8 cellular contexts compared by ENCODE assay signal in genomic region chr1:70205076-70205436, GRCh38. TPM values are rescaled to one million over a fixed set of nuclear protein-coding genes. Genes with fewer than 3 reads are reported as not detected.
DNase-seq lines count a peak whose midpoint lies in the region; ATAC-seq, FAIRE-seq and TF ChIP-seq lines count a peak whose summit lies in the region.

No MANE protein-coding gene starts in this region.

- H3K9me3 ChIP-seq in adrenal gland (replicated peaks in 1 of 3) (no peaks in the 10 kb centered on the region), HepG2 (ENCODE audit: low read length) (no peaks in the 10 kb centered on the region), upper lobe of left lung (no peaks in the 10 kb centered on the region)

- H4K20me1 ChIP-seq in HepG2 (ENCODE audit: insufficient read depth, low read length), result no peaks in the 10 kb centered on the region; the same call in 1 of the 2 replicates

- TF ChIP-seq RAD21 in HepG2 (CRISPR knock-in tag; IDR thresholded peaks at IDR 0.05), result no peak

- H3K36me3 ChIP-seq in adrenal gland (replicated peaks in 1 of 2), result no peaks in the 10 kb centered on the region
- peaks cover 2 to 11% of the 10 kb centered on the region in 2 experiments; a peak in 4 of 5 replicates for H3K36me3 ChIP-seq in HepG2 (replicated peaks in 1 of 2; ENCODE audit: control insufficient read depth in 1 of 2, insufficient read depth in 2 of 2, low read length in 2 of 2)
- H3K36me3 ChIP-seq in upper lobe of left lung, result peaks cover 0 to 7% (median 0%) of the 10 kb centered on the region in 4 donors

- H3K27ac ChIP-seq in adrenal gland (peak overlapping the region; percentile 85 to 93 (median 92)), HepG2 (ENCODE audit: extremely low read length, insufficient read depth, low read length) (peak overlapping the region; percentile 96), upper lobe of left lung (peak overlapping the region; percentile 90 to 97 (median 94))

- H3K4me1 Mint-ChIP-seq in activated naive CD4-positive, alpha-beta T cell treated with anti-CD3 and anti-CD28 coated beads, Interleukin-2, amount 10 ng/mL, durations not matched to agents 7 days and 5 days, result peaks cover 63% of the 10 kb centered on the region

- H3K4me3 Mint-ChIP-seq in activated naive CD4-positive, alpha-beta T cell treated with anti-CD3 and anti-CD28 coated beads, Interleukin-2, amount 10 ng/mL, durations not matched to agents 7 days and 5 days, result peak overlapping the region; percentile 99

- ATAC-seq in HG03196 (IDR thresholded peaks at IDR 0.05; ENCODE audit: unreplicated experiment), result peak; percentile 29
- no peak for ATAC-seq in HepG2
- peak in 1 of 2 donors; percentile 45 for ATAC-seq in upper lobe of left lung (ENCODE audit: low FRiP score in 2 of 2)

- H2AFZ ChIP-seq in HepG2 (ENCODE audit: low read length), result peak overlapping the region; percentile 78

- H3K79me2 ChIP-seq in HepG2 (ENCODE audit: insufficient read depth, low read length), result peaks cover 94% of the 10 kb centered on the region

- no peak for TF ChIP-seq CTCF in adrenal gland (IDR thresholded peaks at IDR 0.05)
- no peak for TF ChIP-seq CTCF in HepG2 (CRISPR knock-in tag; IDR thresholded peaks at IDR 0.05)
- no peak for TF ChIP-seq CTCF in upper lobe of left lung (IDR thresholded peaks at IDR 0.05)

- TF ChIP-seq EP300 in HepG2 (IDR thresholded peaks at IDR 0.05; ENCODE audit: low read depth in 2 of 2, low read length in 2 of 2) (no peak), HepG2 (CRISPR knock-in tag; IDR thresholded peaks at IDR 0.05; ENCODE audit: borderline replicate concordance) (no peak), upper lobe of left lung (IDR thresholded peaks at IDR 0.05) (no peak)

- H3K27me3 ChIP-seq in adrenal gland, result no peaks in the 10 kb centered on the region
- H3K27me3 ChIP-seq in HepG2 (ENCODE audit: control insufficient read depth in 1 of 2, insufficient read depth in 2 of 2, low read length in 2 of 2), result no peaks in the 10 kb centered on the region; a peak in 2 of 5 replicates
- no peaks in the 10 kb centered on the region for H3K27me3 ChIP-seq in upper lobe of left lung

- peaks cover 4% of the 10 kb centered on the region for H3K27me3 Mint-ChIP-seq in activated naive CD4-positive, alpha-beta T cell treated with anti-CD3 and anti-CD28 coated beads, Interleukin-2, amount 10 ng/mL, durations not matched to agents 7 days and 5 days

- 0 to 2% (median 1%) methylated on average over 8 to 10 of the region's 10 CpGs for WGBS in adrenal gland, 4 donors
- WGBS in HepG2 (ENCODE audit: low lambda C conversion rate), result under 1% methylated on average over 8 of the region's 10 CpGs
- 0% methylated on average over 10 of the region's 10 CpGs for whole genome bisulfite sequencing in upper lobe of left lung, 2 donors

- CTCF ChIA-PET in activated naive CD4-positive, alpha-beta T cell treated with anti-CD3 and anti-CD28 coated beads, Interleukin-2, amount 10 ng/mL, durations not matched to agents 7 days and 5 days (lab: Charles Lee), result no interaction called here
- CTCF ChIA-PET in HepG2 (lab: Yijun Ruan, JAX; ENCODE audit: low intra/inter-chr PET ratio, low total read pairs), result no interaction called here

- no peak for TF ChIP-seq POLR2A in adrenal gland (IDR thresholded peaks at IDR 0.05)
- no peak for TF ChIP-seq POLR2A in HepG2 (IDR thresholded peaks at IDR 0.05; ENCODE audit: insufficient read depth in 1 of 2, low read depth in 2 of 2, low read length in 2 of 2)
- TF ChIP-seq POLR2A in upper lobe of left lung (IDR thresholded peaks at IDR 0.05), result no peak

- no peak for DNase-seq in activated naive CD4-positive, alpha-beta T cell treated with anti-CD3 and anti-CD28 coated beads, Interleukin-2, amount 10 ng/mL, durations not matched to agents 7 days and 5 days
- no peak for DNase-seq in activated naive CD4-positive, alpha-beta T cell treated with Interleukin-2 at 50 U/mL for 16 hours
- DNase-seq in adrenal gland (no peak), HepG2 (ENCODE audit: low spot score) (no peak), upper lobe of left lung (no peak), NOMO-1 treated with DMSO at 0.1 percent for 48 hours (lab: John Stamatoyannopoulos, UW; ENCODE audit: unreplicated experiment) (no peak)
- DNase-seq in activated CD4-positive, alpha-beta T cell treated with anti-CD3 and anti-CD28 coated beads, Interleukin-2, amount 50 U/mL, for 48 hours, result no peak

- peak overlapping the region; percentile 97 for H3K9ac ChIP-seq in HepG2 (ENCODE audit: insufficient read depth, low read depth, low read length)

- H3K9me3 Mint-ChIP-seq in activated naive CD4-positive, alpha-beta T cell treated with anti-CD3 and anti-CD28 coated beads, Interleukin-2, amount 10 ng/mL, durations not matched to agents 7 days and 5 days, result no peaks in the 10 kb centered on the region

- in situ Hi-C loops in HepG2 (cut with HindIII; ENCODE audit: extremely low pct_ligation_motif_present, low pct_unique_long_range_greater_than_20kb), result loop anchor here (10.0 kb wide), 2 partner anchors 210 to 880 kb away; partner anchors contain the start of genes CTH and ZRANB2

- H3K4me1 ChIP-seq in adrenal gland (replicated peaks in 1 of 2), result peaks cover 29 to 46% of the 10 kb centered on the region in 2 donors
- peaks cover 53% of the 10 kb centered on the region for H3K4me1 ChIP-seq in HepG2 (ENCODE audit: insufficient read depth, low read length)
- H3K4me1 ChIP-seq in upper lobe of left lung, result peaks cover 38 to 48% (median 43%) of the 10 kb centered on the region in 4 donors

- BruUV-seq in HepG2 (replicated peaks; lab: Mats Ljungman, UMichigan), result TSS peak; percentile 76

- H3K4me3 ChIP-seq in adrenal gland (peak overlapping the region; percentile 63 to 82 (median 72)), HepG2 (replicated peaks in 1 of 3; ENCODE audit: insufficient read depth in 1 of 3, low read depth in 2 of 3, low read length in 3 of 3) (peak overlapping the region; percentile 81 to 98 (median 90)), upper lobe of left lung (peak overlapping the region; percentile 73 to 91 (median 81))

- H3K36me3 Mint-ChIP-seq in activated naive CD4-positive, alpha-beta T cell treated with anti-CD3 and anti-CD28 coated beads, Interleukin-2, amount 10 ng/mL, durations not matched to agents 7 days and 5 days, result peaks cover 21% of the 10 kb centered on the region

- peak overlapping the region; percentile 83 for H3K4me2 ChIP-seq in HepG2 (ENCODE audit: low read depth, low read length)

- POLR2A ChIA-PET in HepG2 (lab: Yijun Ruan, JAX), result interaction anchor here (0.9 to 3.2 kb wide), 7 partner anchors 11 to 876 kb away, joined by 3 to 41 read pairs (median 5); partner anchors contain the start of genes ANKRD13C, CTH, SRSF11 and ZRANB2

- intact Hi-C loops in adrenal gland (cut with DNase I) (no loop called here), HepG2 (cut with micrococcal nuclease; ENCODE audit: unreplicated experiment) (loop anchor here (1.0 to 5.0 kb wide), 3 partner anchors 16 to 877 kb away; partner anchors contain the start of genes SRSF11 and ZRANB2)

- no peak for FAIRE-seq in HepG2 (lab: Jason Lieb, UNC)

- H3K27ac Mint-ChIP-seq in activated naive CD4-positive, alpha-beta T cell treated with anti-CD3 and anti-CD28 coated beads, Interleukin-2, amount 10 ng/mL, durations not matched to agents 7 days and 5 days, result peak overlapping the region; percentile 100

RNA-seq across cellular contexts. Expression of gene LRRC40, which starts 0.3 kb away (rescaled TPM):
- 10 to 100 TPM in 5 of 8 donors, 1 to 10 TPM in 3; 7.2 to 18.7 (median 11.1) TPM for total RNA-seq in adrenal gland
- polyA plus RNA-seq in adrenal gland, result 10 to 100 TPM in 1 of 3 donors, 1 to 10 TPM in 2; 5.8 to 14.0 (median 9.1) TPM
- 32.7 and 54.1 TPM in 2 replicates for total RNA-seq in HepG2 (2016; rRNA removed; fragmentation: Illumina TruSeq; extraction: Trizol)
- 6.3 and 7.2 TPM in 2 replicates for total RNA-seq in HepG2 (2016; cell fraction: cytosol; rRNA removed; fragmentation: Illumina TruSeq; extraction: Trizol; ENCODE audit: low read depth)
- 33.6 and 56.2 TPM in 2 replicates for total RNA-seq in HepG2 (2016; cell fraction: insoluble cytoplasmic fraction; rRNA removed; fragmentation: Illumina TruSeq; extraction: Trizol)
- total RNA-seq in HepG2 (2016; cell fraction: membrane; rRNA removed; fragmentation: Illumina TruSeq; extraction: Trizol), result 13.8 and 19.0 TPM in 2 replicates
- 30.8 and 31.2 TPM in 2 replicates for total RNA-seq in HepG2 (2016; cell fraction: nucleus; rRNA removed; fragmentation: Illumina TruSeq; extraction: Trizol)
- 7.5 and 10.3 TPM in 2 replicates for polyA plus RNA-seq in HepG2 (2011; rRNA removed)
- 3.3 and 5.2 TPM in 2 replicates for polyA plus RNA-seq in HepG2 (2011; cell fraction: cytosol; rRNA removed)
- polyA plus RNA-seq in HepG2 (2011; cell fraction: nucleus; rRNA removed), result 5.3 and 7.6 TPM in 2 replicates
- polyA plus RNA-seq in HepG2 (2012), result 7.8 and 12.7 TPM in 2 replicates
- 1.8 and 1.9 TPM in 2 replicates for polyA plus RNA-seq in HepG2 (2016; cell fraction: cytosol; fragmentation: Illumina TruSeq; extraction: Trizol; ENCODE audit: low read depth)
- polyA plus RNA-seq in HepG2 (2016; cell fraction: insoluble cytoplasmic fraction; fragmentation: Illumina TruSeq; extraction: Trizol; ENCODE audit: low read depth), result 43.1 and 49.1 TPM in 2 replicates
- 5.4 and 6.1 TPM in 2 replicates for polyA plus RNA-seq in HepG2 (2016; cell fraction: membrane; fragmentation: Illumina TruSeq; extraction: Trizol; ENCODE audit: low read depth)
- 31.4 and 32.6 TPM in 2 replicates for polyA plus RNA-seq in HepG2 (2016; cell fraction: nucleus; fragmentation: Illumina TruSeq; extraction: Trizol; ENCODE audit: insufficient read depth, low read depth)
- polyA minus RNA-seq in HepG2 (2011; rRNA and poly(A)+ RNA removed; ENCODE audit: low replicate concordance), result 2.3 and 3.8 TPM in 2 replicates
- 7.3 and 9.4 TPM in 2 replicates for polyA minus RNA-seq in HepG2 (2011; cell fraction: cytosol; rRNA and poly(A)+ RNA removed)
- polyA minus RNA-seq in HepG2 (2011; cell fraction: nucleus; rRNA and poly(A)+ RNA removed), result 24.2 and 25.4 TPM in 2 replicates
- total RNA-seq in upper lobe of left lung, result 10 to 100 TPM in 3 of 6 donors, 1 to 10 TPM in 3; 7.5 to 18.3 (median 11.3) TPM

RNA-seq across cellular contexts. Expression of gene SRSF11, which starts 16.1 kb away (rescaled TPM):
- total RNA-seq in adrenal gland, result 100 to 1,000 TPM in 6 of 8 donors, 10 to 100 TPM in 2; 43.3 to 145 (median 105) TPM
- 100 to 1,000 TPM; 154 to 276 (median 205) TPM for polyA plus RNA-seq in adrenal gland
- 104 and 118 TPM in 2 replicates for total RNA-seq in HepG2 (2016; rRNA removed; fragmentation: Illumina TruSeq; extraction: Trizol)
- total RNA-seq in HepG2 (2016; cell fraction: cytosol; rRNA removed; fragmentation: Illumina TruSeq; extraction: Trizol; ENCODE audit: low read depth), result 16.2 and 19.1 TPM in 2 replicates
- total RNA-seq in HepG2 (2016; cell fraction: insoluble cytoplasmic fraction; rRNA removed; fragmentation: Illumina TruSeq; extraction: Trizol), result 95.0 and 121 TPM in 2 replicates
- total RNA-seq in HepG2 (2016; cell fraction: membrane; rRNA removed; fragmentation: Illumina TruSeq; extraction: Trizol), result 28.8 and 33.7 TPM in 2 replicates
- total RNA-seq in HepG2 (2016; cell fraction: nucleus; rRNA removed; fragmentation: Illumina TruSeq; extraction: Trizol), result 297 and 316 TPM in 2 replicates
- polyA plus RNA-seq in HepG2 (2011; rRNA removed), result 330 and 381 TPM in 2 replicates
- 89.8 and 90.5 TPM in 2 replicates for polyA plus RNA-seq in HepG2 (2011; cell fraction: cytosol; rRNA removed)
- polyA plus RNA-seq in HepG2 (2011; cell fraction: nucleus; rRNA removed), result 956 and 974 TPM in 2 replicates
- polyA plus RNA-seq in HepG2 (2012), result 143 and 191 TPM in 2 replicates
- polyA plus RNA-seq in HepG2 (2016; cell fraction: cytosol; fragmentation: Illumina TruSeq; extraction: Trizol; ENCODE audit: low read depth), result 7.5 and 9.6 TPM in 2 replicates
- 116 and 122 TPM in 2 replicates for polyA plus RNA-seq in HepG2 (2016; cell fraction: insoluble cytoplasmic fraction; fragmentation: Illumina TruSeq; extraction: Trizol; ENCODE audit: low read depth)
- polyA plus RNA-seq in HepG2 (2016; cell fraction: membrane; fragmentation: Illumina TruSeq; extraction: Trizol; ENCODE audit: low read depth), result 14.3 and 17.1 TPM in 2 replicates
- polyA plus RNA-seq in HepG2 (2016; cell fraction: nucleus; fragmentation: Illumina TruSeq; extraction: Trizol; ENCODE audit: insufficient read depth, low read depth), result 818 and 829 TPM in 2 replicates
- polyA minus RNA-seq in HepG2 (2011; rRNA and poly(A)+ RNA removed; ENCODE audit: low replicate concordance), result 353 and 396 TPM in 2 replicates
- polyA minus RNA-seq in HepG2 (2011; cell fraction: cytosol; rRNA and poly(A)+ RNA removed), result 60.7 and 64.4 TPM in 2 replicates
- polyA minus RNA-seq in HepG2 (2011; cell fraction: nucleus; rRNA and poly(A)+ RNA removed), result 711 and 766 TPM in 2 replicates
- total RNA-seq in upper lobe of left lung, result 100 to 1,000 TPM in 5 of 6 donors, 10 to 100 TPM in 1; 97.6 to 662 (median 145) TPM
